ENCODE assay signal across 2 cellular contexts in the genomic region with DNA sequence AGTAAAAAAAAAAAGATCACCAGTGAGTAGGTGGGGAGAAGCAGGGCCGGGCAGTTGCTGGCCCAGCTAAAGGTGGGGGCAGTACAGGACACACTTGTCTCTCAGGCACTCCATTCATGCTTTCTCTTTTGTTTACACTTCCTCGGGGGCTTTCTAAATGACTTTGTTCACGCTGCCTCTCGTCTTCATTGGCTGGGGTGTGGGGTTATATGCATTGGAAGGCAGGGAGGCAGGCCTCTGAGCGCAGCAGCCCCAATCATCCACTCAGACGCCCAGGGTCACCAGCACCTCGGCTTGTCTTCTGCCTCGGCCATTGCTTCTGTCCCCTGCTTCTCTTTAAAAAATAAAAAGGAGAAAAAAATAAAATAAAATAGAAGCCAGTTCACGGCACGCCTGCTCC.
TF ChIP-seq lines count a peak whose summit lies in the region.

No MANE protein-coding gene starts in this region.

TF ChIP-seq in HEK293, 187 proteins besides CTCF, POLR2A, EP300 and RAD21 (continued from another document):
- no peak for TF ChIP-seq ZBTB10 (tag by site-specific recombination; IDR thresholded peaks at IDR 0.05)
- TF ChIP-seq ZNF777 (tag by site-specific recombination; IDR thresholded peaks at IDR 0.05; ENCODE audit: borderline replicate concordance), result no peak
- 0 out of 2 replicates have a peak, but pooled peaks have one; percentile 29 for TF ChIP-seq SP2 (tag by site-specific recombination; IDR thresholded peaks at IDR 0.05)
- peak; percentile 86 for TF ChIP-seq ZNF341 (tag by site-specific recombination; IDR thresholded peaks at IDR 0.05; ENCODE audit: low read depth)
- no peak for TF ChIP-seq ZNF580 (tag by site-specific recombination; IDR thresholded peaks at IDR 0.05)

TF ChIP-seq in GM12878, 131 proteins besides CTCF, POLR2A, EP300 and RAD21 (continued from another document):
- TF ChIP-seq, protein P1, sequence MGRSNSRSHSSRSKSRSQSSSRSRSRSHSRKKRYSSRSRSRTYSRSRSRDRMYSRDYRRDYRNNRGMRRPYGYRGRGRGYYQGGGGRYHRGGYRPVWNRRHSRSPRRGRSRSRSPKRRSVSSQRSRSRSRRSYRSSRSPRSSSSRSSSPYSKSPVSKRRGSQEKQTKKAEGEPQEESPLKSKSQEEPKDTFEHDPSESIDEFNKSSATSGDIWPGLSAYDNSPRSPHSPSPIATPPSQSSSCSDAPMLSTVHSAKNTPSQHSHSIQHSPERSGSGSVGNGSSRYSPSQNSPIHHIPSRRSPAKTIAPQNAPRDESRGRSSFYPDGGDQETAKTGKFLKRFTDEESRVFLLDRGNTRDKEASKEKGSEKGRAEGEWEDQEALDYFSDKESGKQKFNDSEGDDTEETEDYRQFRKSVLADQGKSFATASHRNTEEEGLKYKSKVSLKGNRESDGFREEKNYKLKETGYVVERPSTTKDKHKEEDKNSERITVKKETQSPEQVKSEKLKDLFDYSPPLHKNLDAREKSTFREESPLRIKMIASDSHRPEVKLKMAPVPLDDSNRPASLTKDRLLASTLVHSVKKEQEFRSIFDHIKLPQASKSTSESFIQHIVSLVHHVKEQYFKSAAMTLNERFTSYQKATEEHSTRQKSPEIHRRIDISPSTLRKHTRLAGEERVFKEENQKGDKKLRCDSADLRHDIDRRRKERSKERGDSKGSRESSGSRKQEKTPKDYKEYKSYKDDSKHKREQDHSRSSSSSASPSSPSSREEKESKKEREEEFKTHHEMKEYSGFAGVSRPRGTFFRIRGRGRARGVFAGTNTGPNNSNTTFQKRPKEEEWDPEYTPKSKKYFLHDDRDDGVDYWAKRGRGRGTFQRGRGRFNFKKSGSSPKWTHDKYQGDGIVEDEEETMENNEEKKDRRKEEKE (IDR thresholded peaks at IDR 0.05), result no peak
- 0 out of 4 replicates have a peak, but pooled peaks of 1 of the 2 experiments have one; percentile 5 for TF ChIP-seq BHLHE40 (IDR thresholded peaks at IDR 0.05; ENCODE audit: borderline replicate concordance in 1 of 2, low read depth in 2 of 2, low read length in 1 of 2)
- TF ChIP-seq SUZ12 (IDR thresholded peaks at IDR 0.05; ENCODE audit: unreplicated experiment), result no peak
- TF ChIP-seq SPI1 (IDR thresholded peaks at IDR 0.05; ENCODE audit: borderline replicate concordance, insufficient read depth, low read depth, low read length), result peak; percentile 60; the same call in 1 of the 2 replicates
- no peak for TF ChIP-seq SMAD1 (IDR thresholded peaks at IDR 0.05; ENCODE audit: low read depth, partially characterized antibody)
- TF ChIP-seq SMARCA5 (IDR thresholded peaks at IDR 0.05), result no peak
- no peak for TF ChIP-seq RAD51 (IDR thresholded peaks at IDR 0.05)
- TF ChIP-seq EZH2 (IDR thresholded peaks at IDR 0.05; ENCODE audit: borderline replicate concordance, control insufficient read depth, low read depth, low read length), result no peak
- no peak for TF ChIP-seq CHD4 (IDR thresholded peaks at IDR 0.05)
- peak; percentile 73; the same call in 1 of the 3 replicates for TF ChIP-seq POU2F2 (IDR thresholded peaks at IDR 0.05; ENCODE audit: borderline replicate concordance, low read depth, low read length)
- no peak for TF ChIP-seq PML (IDR thresholded peaks at IDR 0.05; ENCODE audit: low read length)
- peak; percentile 30; the same call in 1 of the 2 replicates for TF ChIP-seq PKNOX1 (IDR thresholded peaks at IDR 0.05)
- TF ChIP-seq MYB (IDR thresholded peaks at IDR 0.05; ENCODE audit: borderline replicate concordance, low read depth, low read length), result no peak
- TF ChIP-seq, protein P2, sequence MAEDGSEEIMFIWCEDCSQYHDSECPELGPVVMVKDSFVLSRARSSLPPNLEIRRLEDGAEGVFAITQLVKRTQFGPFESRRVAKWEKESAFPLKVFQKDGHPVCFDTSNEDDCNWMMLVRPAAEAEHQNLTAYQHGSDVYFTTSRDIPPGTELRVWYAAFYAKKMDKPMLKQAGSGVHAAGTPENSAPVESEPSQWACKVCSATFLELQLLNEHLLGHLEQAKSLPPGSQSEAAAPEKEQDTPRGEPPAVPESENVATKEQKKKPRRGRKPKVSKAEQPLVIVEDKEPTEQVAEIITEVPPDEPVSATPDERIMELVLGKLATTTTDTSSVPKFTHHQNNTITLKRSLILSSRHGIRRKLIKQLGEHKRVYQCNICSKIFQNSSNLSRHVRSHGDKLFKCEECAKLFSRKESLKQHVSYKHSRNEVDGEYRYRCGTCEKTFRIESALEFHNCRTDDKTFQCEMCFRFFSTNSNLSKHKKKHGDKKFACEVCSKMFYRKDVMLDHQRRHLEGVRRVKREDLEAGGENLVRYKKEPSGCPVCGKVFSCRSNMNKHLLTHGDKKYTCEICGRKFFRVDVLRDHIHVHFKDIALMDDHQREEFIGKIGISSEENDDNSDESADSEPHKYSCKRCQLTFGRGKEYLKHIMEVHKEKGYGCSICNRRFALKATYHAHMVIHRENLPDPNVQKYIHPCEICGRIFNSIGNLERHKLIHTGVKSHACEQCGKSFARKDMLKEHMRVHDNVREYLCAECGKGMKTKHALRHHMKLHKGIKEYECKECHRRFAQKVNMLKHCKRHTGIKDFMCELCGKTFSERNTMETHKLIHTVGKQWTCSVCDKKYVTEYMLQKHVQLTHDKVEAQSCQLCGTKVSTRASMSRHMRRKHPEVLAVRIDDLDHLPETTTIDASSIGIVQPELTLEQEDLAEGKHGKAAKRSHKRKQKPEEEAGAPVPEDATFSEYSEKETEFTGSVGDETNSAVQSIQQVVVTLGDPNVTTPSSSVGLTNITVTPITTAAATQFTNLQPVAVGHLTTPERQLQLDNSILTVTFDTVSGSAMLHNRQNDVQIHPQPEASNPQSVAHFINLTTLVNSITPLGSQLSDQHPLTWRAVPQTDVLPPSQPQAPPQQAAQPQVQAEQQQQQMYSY (CRISPR knock-in tag; IDR thresholded peaks at IDR 0.05), result no peak
- no peak for TF ChIP-seq TCF7 (IDR thresholded peaks at IDR 0.05; ENCODE audit: borderline replicate concordance)
- TF ChIP-seq NR2F1 (conservative IDR thresholded peaks at IDR 0.05), result no peak
- no peak for TF ChIP-seq BMI1 (IDR thresholded peaks at IDR 0.05; ENCODE audit: borderline replicate concordance)
- TF ChIP-seq ASH2L (IDR thresholded peaks at IDR 0.05; ENCODE audit: borderline replicate concordance, low read depth), result no peak
- peak; percentile 77 for TF ChIP-seq JUNB (IDR thresholded peaks at IDR 0.05)
TF ChIP-seq in GM12878: peak in this region for 5.
